28 cellular contexts compared by ENCODE assay signal in the genomic region with DNA sequence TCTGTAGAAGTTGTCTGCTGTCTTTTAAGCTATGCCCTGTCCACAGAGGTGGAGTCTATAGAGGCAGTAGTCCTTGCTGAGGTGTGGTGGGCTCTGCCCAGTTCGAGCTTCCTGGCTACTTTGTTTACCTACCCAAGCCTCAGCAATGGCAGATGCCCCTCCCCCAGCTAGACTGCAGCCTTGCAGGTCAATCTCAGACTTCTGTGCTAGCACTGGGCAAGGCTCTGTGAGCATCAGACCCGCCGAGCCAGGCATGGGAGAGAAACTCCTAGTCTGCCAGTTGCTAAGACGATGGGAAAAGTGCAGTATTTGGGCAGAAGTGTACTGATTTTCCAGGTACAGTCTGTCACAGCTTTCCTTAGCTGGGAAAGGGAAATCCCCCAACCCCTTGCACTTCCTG.
"Had no signal": no experiment of that assay in that cellular context is flagged by ENCODE, and none has a peak within 500 bp of the region (broad histone marks: within the 10 kb centered on the region; RNA-seq: fewer than 3 reads in every experiment).

No MANE protein-coding gene starts in this region.

- H3K27ac ChIP-seq: ascending aorta, breast epithelium, cardiac muscle cell, colonic mucosa, dorsolateral prefrontal cortex had no signal

- H3K36me3 ChIP-seq: ascending aorta, breast epithelium, cardiac muscle cell, colonic mucosa had no signal

- H3K27me3 ChIP-seq: ascending aorta, breast epithelium, cardiac muscle cell, colonic mucosa had no signal

- DNase-seq: activated CD4-positive, alpha-beta memory T cell treated with anti-CD3 and anti-CD28 coated beads, Interleukin-2, amount 10 ng/mL, durations not matched to agents 7 days and 5 days; activated CD4-positive, alpha-beta T cell treated with anti-CD3 and anti-CD28 coated beads for 1 hour; activated CD4-positive, alpha-beta T cell treated with anti-CD3 and anti-CD28 coated beads for 4 hours; activated CD4-positive, alpha-beta T cell treated with anti-CD3 and anti-CD28 coated beads, Interleukin-2, amount 10 ng/mL, durations not matched to agents 7 days and 5 days; activated CD4-positive, alpha-beta T cell treated with anti-CD3 and anti-CD28 coated beads, Interleukin-2, amount 50 U/mL, for 4 hours; activated CD8-positive, alpha-beta memory T cell treated with anti-CD3 and anti-CD28 coated beads, Interleukin-2, amount 50 U/mL, for 48 hours; activated gamma-delta T cell; activated naive CD4-positive, alpha-beta T cell; activated naive CD4-positive, alpha-beta T cell treated with anti-CD3 and anti-CD28 coated beads, Interleukin-2, amount 10 ng/mL, durations not matched to agents 7 days and 5 days; activated naive CD8-positive, alpha-beta T cell treated with anti-CD3 and anti-CD28 coated beads, Interleukin-2, amount 10 ng/mL, durations not matched to agents 7 days and 5 days; activated T-cell treated with anti-CD3 and anti-CD28 coated beads for 4 hours; activated T-cell treated with anti-CD3 and anti-CD28 coated beads, Interleukin-2, amount 50 U/mL, for 24 hours; activated T-cell treated with anti-CD3 and anti-CD28 coated beads, Interleukin-2, amount 50 U/mL, for 72 hours; central memory CD4-positive, alpha-beta T cell; cerebellar nuclear complex; colonic mucosa; dorsolateral prefrontal cortex; effector memory CD4-positive, alpha-beta T cell; endodermal cell; foreskin fibroblast; head of caudate nucleus; T-helper 2 cell had no signal

- H3K4me1 ChIP-seq: ascending aorta, breast epithelium, colonic mucosa had no signal

- ATAC-seq: activated naive CD4-positive, alpha-beta T cell treated with anti-CD3 and anti-CD28 coated beads, Interleukin-2, amount 50 U/mL, for 72 hours; activated T-cell treated with anti-CD3 and anti-CD28 coated beads, Interleukin-2, amount 50 U/mL, for 72 hours; esophagus mucosa; WTC11 had no signal

- H3K4me3 ChIP-seq: ascending aorta, breast epithelium, cardiac muscle cell, colonic mucosa, dorsolateral prefrontal cortex had no signal

- H3K9me3 ChIP-seq: ascending aorta, breast epithelium, colonic mucosa had no signal
